Comparison of ENCODE assay signal across 8 cellular contexts in the genomic region with DNA sequence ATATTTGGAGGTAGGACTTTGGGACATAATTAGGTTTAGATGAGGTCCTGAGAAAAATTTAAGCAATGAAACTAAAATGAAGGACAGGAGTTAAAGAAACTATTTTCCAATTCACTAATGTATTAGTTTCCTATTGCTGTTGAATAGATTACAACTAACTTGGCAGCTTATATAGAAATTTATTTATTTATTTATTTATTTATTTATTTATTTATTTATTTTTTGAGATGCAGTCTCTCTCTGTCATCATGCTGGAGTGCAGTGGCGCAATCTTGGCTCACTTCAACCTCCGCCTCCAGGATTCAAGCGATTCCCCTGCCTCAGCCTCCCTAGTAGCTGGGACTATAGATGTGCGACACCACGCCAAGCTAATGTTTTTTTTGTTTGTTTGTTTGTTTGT.
"Had no signal": no experiment of that assay in that cellular context is flagged by ENCODE, and none has a peak within 500 bp of the region (broad histone marks: within the 10 kb centered on the region; RNA-seq: fewer than 3 reads in every experiment).

No MANE protein-coding gene starts in this region.

- ATAC-seq: GM12878 had no signal

- H3K4me3 ChIP-seq: GM12878 had no signal

- FAIRE-seq: G401.6, GM12878, GM12891, GM12892, GM18507, GM19239 had no signal

- DNase-seq: GDM1, GF-D8 had no signal
